18 cellular contexts compared by ENCODE assay signal in genomic region chr1:171581226-171581625, GRCh38. TPM values are rescaled to one million over a fixed set of nuclear protein-coding genes. Genes with fewer than 3 reads are reported as not detected.
A peak's percentile ranks its signal among the peaks of the same experiment; 100 is the strongest.
DNase-seq lines count a peak whose midpoint lies in the region; ATAC-seq lines count a peak whose summit lies in the region.
"Had no signal": no experiment of that assay in that cellular context is flagged by ENCODE, and none has a peak within 500 bp of the region (broad histone marks: within the 10 kb centered on the region; RNA-seq: fewer than 3 reads in every experiment).

No MANE protein-coding gene starts in this region.

- H3K36me3 Mint-ChIP-seq in activated naive CD4-positive, alpha-beta T cell treated with anti-CD3 and anti-CD28 coated beads for 36 hours (ENCODE audit: low read depth) = peaks cover 45% of the 10 kb centered on the region
- peaks cover 21% of the 10 kb centered on the region for H3K36me3 Mint-ChIP-seq in T-helper 17 cell (ENCODE audit: low read depth)
- peaks cover 85% of the 10 kb centered on the region for H3K36me3 Mint-ChIP-seq in stimulated activated naive CD8-positive, alpha-beta T cell treated with anti-CD3 and anti-CD28 coated beads, Interleukin-15, Interleukin-2, amounts not matched to agents 100 ng/mL and 50 ng/mL, for 24 hours (ENCODE audit: low read depth)

- H3K27ac Mint-ChIP-seq in activated naive CD4-positive, alpha-beta T cell treated with anti-CD3 and anti-CD28 coated beads for 36 hours = peak overlapping the region; percentile 13
- H3K27ac Mint-ChIP-seq in T-helper 17 cell = peak overlapping the region; percentile 93
- peak overlapping the region; percentile 82 for H3K27ac Mint-ChIP-seq in stimulated activated naive CD8-positive, alpha-beta T cell treated with anti-CD3 and anti-CD28 coated beads, Interleukin-15, Interleukin-2, amounts not matched to agents 100 ng/mL and 50 ng/mL, for 24 hours

- no peaks in the 10 kb centered on the region for H3K9me3 ChIP-seq in T-helper 17 cell (ENCODE audit: control insufficient read depth, low read length, poor library complexity, severe bottlenecking)

- no peaks in the 10 kb centered on the region for H3K9me3 Mint-ChIP-seq in activated naive CD4-positive, alpha-beta T cell treated with anti-CD3 and anti-CD28 coated beads for 36 hours
- H3K9me3 Mint-ChIP-seq in stimulated activated naive CD8-positive, alpha-beta T cell treated with anti-CD3 and anti-CD28 coated beads, Interleukin-15, Interleukin-2, amounts not matched to agents 100 ng/mL and 50 ng/mL, for 24 hours = no peaks in the 10 kb centered on the region
- H3K9me3 Mint-ChIP-seq: CD8-positive, alpha-beta T cell had no signal

- intact Hi-C loops in activated naive CD4-positive, alpha-beta T cell treated with anti-CD3 and anti-CD28 coated beads for 36 hours (cut with micrococcal nuclease) = loop anchor here (2.0 kb wide), 2 partner anchors 22 to 96 kb away; partner anchors contain the start of gene PRRC2C
- intact Hi-C loops in left cardiac atrium (cut with DNase I) = loop anchor here (5.0 to 10.0 kb wide), 2 partner anchors 49 to 56 kb away; no protein-coding TSS in a partner anchor

- H3K4me3 Mint-ChIP-seq in activated naive CD4-positive, alpha-beta T cell treated with anti-CD3 and anti-CD28 coated beads for 36 hours = no peak overlapping the region
- H3K4me3 Mint-ChIP-seq in T-helper 17 cell = no peak overlapping the region
- H3K4me3 Mint-ChIP-seq in stimulated activated naive CD8-positive, alpha-beta T cell treated with anti-CD3 and anti-CD28 coated beads, Interleukin-15, Interleukin-2, amounts not matched to agents 100 ng/mL and 50 ng/mL, for 24 hours = no peak overlapping the region
- H3K4me3 Mint-ChIP-seq: B cell; CD8-positive, alpha-beta T cell had no signal

- no peaks in the 10 kb centered on the region for H3K27me3 Mint-ChIP-seq in activated naive CD4-positive, alpha-beta T cell treated with anti-CD3 and anti-CD28 coated beads for 36 hours (ENCODE audit: low read depth)
- no peaks in the 10 kb centered on the region for H3K27me3 Mint-ChIP-seq in T-helper 17 cell
- H3K27me3 Mint-ChIP-seq in stimulated activated naive CD8-positive, alpha-beta T cell treated with anti-CD3 and anti-CD28 coated beads, Interleukin-15, Interleukin-2, amounts not matched to agents 100 ng/mL and 50 ng/mL, for 24 hours = no peaks in the 10 kb centered on the region
- H3K27me3 Mint-ChIP-seq: B cell had no signal

- ATAC-seq in T-helper 17 cell = no peak
- no peak for ATAC-seq in left cardiac atrium
- ATAC-seq: CD8-positive, alpha-beta T cell had no signal

- CTCF ChIA-PET in activated naive CD4-positive, alpha-beta T cell treated with anti-CD3 and anti-CD28 coated beads for 36 hours (lab: Charles Lee) = no interaction called here

- no peak for DNase-seq in activated naive CD4-positive, alpha-beta T cell treated with anti-CD3 and anti-CD28 coated beads for 36 hours
- DNase-seq in activated naive CD4-positive, alpha-beta T cell treated with Interleukin-2 at 50 U/mL for 16 hours = no peak
- DNase-seq in T-helper 17 cell (no peak), amniotic epithelial cell (ENCODE audit: low read depth) (peak; percentile 19), left cardiac atrium (no peak), NCI-H774 (lab: John Stamatoyannopoulos, UW) (no peak)
- DNase-seq: CD8-positive, alpha-beta T cell; KG1; NCI-H1092 treated with DMSO at 0.1 percent for 48 hours; NCI-H1694 treated with DMSO at 0.1 percent for 48 hours; NCI-H446; NCI-H748 treated with DMSO at 0.1 percent for 48 hours; PC-9 had no signal

- peaks cover 19% of the 10 kb centered on the region for H3K4me1 Mint-ChIP-seq in activated naive CD4-positive, alpha-beta T cell treated with anti-CD3 and anti-CD28 coated beads for 36 hours (ENCODE audit: low read depth)
- H3K4me1 Mint-ChIP-seq in T-helper 17 cell = peaks cover 13% of the 10 kb centered on the region
- H3K4me1 Mint-ChIP-seq in stimulated activated naive CD8-positive, alpha-beta T cell treated with anti-CD3 and anti-CD28 coated beads, Interleukin-15, Interleukin-2, amounts not matched to agents 100 ng/mL and 50 ng/mL, for 24 hours (ENCODE audit: low read depth) = peaks cover 22% of the 10 kb centered on the region
- H3K4me1 Mint-ChIP-seq: B cell had no signal

RNA-seq across cellular contexts. Expression of gene MYOCOS, which starts 40.8 kb away (rescaled TPM):
- not detected for total RNA-seq in activated naive CD4-positive, alpha-beta T cell treated with anti-CD3 and anti-CD28 coated beads for 36 hours
- total RNA-seq in T-helper 17 cell (under 1 TPM in 1 of 2 donors, not detected in 1; 0.16 TPM), left cardiac atrium (not detected)
- total RNA-seq: CD8-positive, alpha-beta T cell; Daoy; H1; M059J; PC-9 had no signal

Comparison
In these comparisons a context has a peak if more than half of its experiments do, and no peak if none do; other contexts are left out.
1. H3K27ac Mint-ChIP-seq: peak in every context shown above with its lines; median percentile 93 in T-helper 17 cell; 82 in stimulated activated naive CD8-positive, alpha-beta T cell treated with anti-CD3 and anti-CD28 coated beads, Interleukin-15, Interleukin-2, amounts not matched to agents 100 ng/mL and 50 ng/mL, for 24 hours; 13 in activated naive CD4-positive, alpha-beta T cell treated with anti-CD3 and anti-CD28 coated beads for 36 hours.